ENCODE assay signal across 11 cellular contexts in the genomic region with DNA sequence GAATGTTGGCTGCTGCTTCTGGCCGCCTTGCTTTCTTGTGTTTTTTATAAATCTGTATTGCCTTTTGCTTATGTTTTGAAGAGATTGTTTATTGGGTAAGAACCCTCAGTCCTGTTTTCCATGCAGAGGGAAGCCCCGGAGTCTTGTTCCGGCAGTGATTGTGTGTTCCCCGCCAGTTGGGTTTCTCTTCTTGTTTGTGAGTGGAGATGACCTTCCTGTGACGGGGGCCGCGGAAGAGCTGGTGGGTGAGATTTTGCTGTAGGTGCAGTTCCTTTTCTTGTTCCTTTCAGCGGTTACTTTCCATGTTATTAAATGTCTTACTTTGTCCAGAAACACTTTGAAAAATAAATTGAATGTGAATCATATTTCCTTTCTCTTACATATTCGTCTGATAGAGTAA. TPM values are rescaled to one million over a fixed set of nuclear protein-coding genes. Genes with fewer than 3 reads are reported as not detected.
DNase-seq lines count a peak whose midpoint lies in the region; ATAC-seq, FAIRE-seq and TF ChIP-seq lines count a peak whose summit lies in the region.
"Had no signal": no experiment of that assay in that cellular context is flagged by ENCODE, and none has a peak within 500 bp of the region (broad histone marks: within the 10 kb centered on the region; RNA-seq: fewer than 3 reads in every experiment).

No MANE protein-coding gene starts in this region.

- 53 to 89% (median 71%) methylated on average over 9 of the region's 9 CpGs for WGBS in small intestine, 3 donors

- ATAC-seq in activated B cell treated with CpG ODN at 0.5 μM for 24 hours (ENCODE audit: low read depth) (no peak), GM18511 (IDR thresholded peaks at IDR 0.05; ENCODE audit: unreplicated experiment) (no peak), omental fat pad (ENCODE audit: low FRiP score) (no peak)

- no peak overlapping the region for H3K4me3 ChIP-seq in small intestine (ENCODE audit: low read depth in 1 of 2, low read length in 2 of 2)

- peaks cover 90% of the 10 kb centered on the region for H3K4me1 Mint-ChIP-seq in activated B cell treated with CpG ODN at 0.5 μM for 24 hours

- no peaks in the 10 kb centered on the region for H3K27me3 Mint-ChIP-seq in activated B cell treated with CpG ODN at 0.5 μM for 24 hours

- intact Hi-C loops in activated B cell treated with CpG ODN at 0.5 μM for 24 hours (cut with micrococcal nuclease), result no loop called here

- peak overlapping the region; percentile 93 for H3K27ac Mint-ChIP-seq in activated B cell treated with CpG ODN at 0.5 μM for 24 hours

- H3K27me3 ChIP-seq in small intestine (ENCODE audit: control insufficient read depth in 2 of 2, insufficient read depth in 2 of 2, low read length in 2 of 2), result no peaks in the 10 kb centered on the region

- H3K4me3 Mint-ChIP-seq in activated B cell treated with CpG ODN at 0.5 μM for 24 hours, result peak overlapping the region; percentile 83

- peak; percentile 22; the same call in 1 of the 2 replicates for TF ChIP-seq POLR2A in GM12892 (IDR thresholded peaks at IDR 0.05; ENCODE audit: low read depth, low read length)

- peaks cover 31% of the 10 kb centered on the region for H3K36me3 Mint-ChIP-seq in activated B cell treated with CpG ODN at 0.5 μM for 24 hours (ENCODE audit: low read depth)

- peak; percentile 70 for FAIRE-seq in GM12892 (lab: Jason Lieb, UNC)
- no peak for FAIRE-seq in small intestine (lab: Jason Lieb, UNC)
- FAIRE-seq: urothelium cell line had no signal

- H3K9me3 ChIP-seq in small intestine (ENCODE audit: control insufficient read depth, low read depth), result no peaks in the 10 kb centered on the region

- DNase-seq in GM12892 (ENCODE audit: insufficient read length) (no peak), activated B cell treated with CpG ODN at 0.5 μM for 24 hours (no peak), globus pallidus (ENCODE audit: low spot score) (peak; percentile 51), small intestine (no peak), omental fat pad (ENCODE audit: low spot score) (no peak), T-helper 9 cell (no peak)
- DNase-seq: cerebellar nuclear complex, GF-D8, NCI-H446 had no signal

- H3K27ac ChIP-seq in small intestine (ENCODE audit: low read depth in 1 of 2, low read length in 1 of 2), result peak overlapping the region; percentile 30 to 93

- CTCF ChIA-PET in activated B cell treated with CpG ODN at 0.5 μM for 24 hours (lab: Charles Lee), result interaction anchor here (1.8 kb wide), 1 partner anchor 12 kb away, joined by 6 read pairs; no protein-coding TSS in a partner anchor

- TF ChIP-seq CTCF in activated B cell treated with CpG ODN at 0.5 μM for 24 hours (IDR thresholded peaks at IDR 0.05), result no peak
- TF ChIP-seq CTCF in omental fat pad (IDR thresholded peaks at IDR 0.05), result no peak

- H3K36me3 ChIP-seq in small intestine (ENCODE audit: control insufficient read depth in 2 of 2, insufficient read depth in 2 of 2, low read length in 2 of 2), result peaks cover 0 to 6% of the 10 kb centered on the region in 2 donors

- H3K4me1 ChIP-seq in small intestine (ENCODE audit: control insufficient read depth in 2 of 2, insufficient read depth in 1 of 2, low read depth in 1 of 2, low read length in 1 of 2), result peaks cover 2 to 14% of the 10 kb centered on the region in 2 donors

- POLR2A ChIA-PET in activated B cell treated with CpG ODN at 0.5 μM for 24 hours (lab: Charles Lee), result interaction anchor here (0.5 to 8.7 kb wide), 5 partner anchors 7 to 1328 kb away, joined by 3 to 273 read pairs (median 3); a partner anchor contains a TSS

- no peaks in the 10 kb centered on the region for H3K9me3 Mint-ChIP-seq in activated B cell treated with CpG ODN at 0.5 μM for 24 hours

RNA-seq across cellular contexts. Expression of a gene that starts 8.3 kb away (rescaled TPM):
- 29.0 TPM for polyA plus RNA-seq in GM12892 (2012; ENCODE audit: missing spikeins)
- total RNA-seq in activated B cell treated with CpG ODN at 0.5 μM for 24 hours, result 73.0 and 85.9 TPM in 2 replicates
- 10 to 100 TPM; 17.7 to 23.0 (median 18.9) TPM for polyA plus RNA-seq in small intestine
- total RNA-seq in omental fat pad, result 10 to 100 TPM; 21.3 to 31.2 (median 24.5) TPM

RNA-seq across cellular contexts. Expression of a gene that starts 32.7 kb away (rescaled TPM):
- polyA plus RNA-seq in GM12892 (2012; ENCODE audit: missing spikeins), result 17.3 TPM
- 13.8 and 16.9 TPM in 2 replicates for total RNA-seq in activated B cell treated with CpG ODN at 0.5 μM for 24 hours
- polyA plus RNA-seq in small intestine, result 10 to 100 TPM; 43.7 to 59.7 (median 59.7) TPM
- 10 to 100 TPM; 32.7 to 47.8 (median 39.7) TPM for total RNA-seq in omental fat pad
